9 cellular contexts compared by ENCODE assay signal in the genomic region with DNA sequence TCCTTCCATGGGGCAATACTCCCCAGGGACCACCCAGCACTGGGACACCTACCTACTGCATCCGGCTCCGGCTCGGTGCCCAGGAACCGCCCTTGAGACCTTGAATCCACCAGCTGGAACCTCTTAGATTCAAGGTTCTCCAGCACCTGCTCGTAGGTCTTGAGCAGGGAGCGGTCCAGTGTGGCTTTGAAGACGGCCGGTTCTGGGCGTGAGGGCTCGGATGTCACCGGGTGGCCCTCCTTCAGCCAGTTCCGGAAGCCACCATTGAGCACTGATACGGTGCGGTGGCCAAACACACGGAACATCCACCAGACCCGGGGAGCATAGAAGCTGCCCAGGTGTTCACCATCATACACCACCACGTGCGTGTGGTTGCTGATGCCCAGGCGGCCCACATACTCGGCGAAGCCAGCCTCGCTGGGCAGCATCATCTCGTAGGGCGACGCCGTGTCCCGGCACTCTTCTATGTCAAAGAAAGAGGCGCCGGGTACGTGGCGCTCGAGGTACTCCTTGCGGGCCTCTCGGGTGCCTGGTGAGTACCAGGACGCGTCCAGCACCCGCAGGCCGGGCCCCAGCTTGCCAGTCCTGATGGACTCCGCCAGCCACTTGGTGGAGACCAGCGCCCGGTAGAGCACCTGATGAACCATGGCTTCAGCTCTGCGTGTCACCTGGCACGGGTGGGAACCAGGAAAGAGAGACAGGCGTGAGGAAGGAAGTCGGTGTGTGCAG. TPM values are rescaled to one million over a fixed set of nuclear protein-coding genes. Genes with fewer than 3 reads are reported as not detected.
A peak's percentile ranks its signal among the peaks of the same experiment; 100 is the strongest.
DNase-seq lines count a peak whose midpoint lies in the region; ATAC-seq, FAIRE-seq and TF ChIP-seq lines count a peak whose summit lies in the region.
"Had no signal": no experiment of that assay in that cellular context is flagged by ENCODE, and none has a peak within 500 bp of the region (broad histone marks: within the 10 kb centered on the region; RNA-seq: fewer than 3 reads in every experiment).

No MANE protein-coding gene starts in this region.

- H3K27ac ChIP-seq in caudate nucleus (ENCODE audit: low read depth, low read length), result peak overlapping the region; percentile 88
- peak overlapping the region in 1 of 2 donors; percentile 15 for H3K27ac ChIP-seq in lung (ENCODE audit: low read depth in 1 of 2, low read length in 1 of 2)
- H3K27ac ChIP-seq in tibial artery, result peak overlapping the region; percentile 89 to 93

- peaks cover 0 to 31% of the 10 kb centered on the region in 2 donors for H3K4me1 ChIP-seq in lung (ENCODE audit: control insufficient read depth in 2 of 2, insufficient read depth in 2 of 2, low read length in 2 of 2)
- H3K4me1 ChIP-seq in tibial artery, result peaks cover 0 to 51% (median 35%) of the 10 kb centered on the region in 4 donors

- ATAC-seq in lung (ENCODE audit: insufficient read depth, low FRiP score), result no peak
- no peak for ATAC-seq in GM19035 (IDR thresholded peaks at IDR 0.05; ENCODE audit: unreplicated experiment)
- no peak for ATAC-seq in HG03045 (IDR thresholded peaks at IDR 0.05; ENCODE audit: unreplicated experiment)

- intact Hi-C loops in activated CD4-positive, alpha-beta T cell treated with anti-CD3 and anti-CD28 coated beads, Interleukin-2, amount 10 ng/mL, durations not matched to agents 24 days and 14 days (cut with micrococcal nuclease), result no loop called here
- intact Hi-C loops in tibial artery (cut with DNase I; ENCODE audit: low total_unique reads), result no loop called here

- H3K27me3 ChIP-seq in lung (ENCODE audit: control insufficient read depth, insufficient read depth) (no peaks in the 10 kb centered on the region), tibial artery (no peaks in the 10 kb centered on the region)

- H3K9me3 Mint-ChIP-seq in activated CD4-positive, alpha-beta T cell treated with anti-CD3 and anti-CD28 coated beads, Interleukin-2, amount 10 ng/mL, durations not matched to agents 24 days and 14 days, result no peaks in the 10 kb centered on the region

- H3K4me3 ChIP-seq in lung (peak overlapping the region; percentile 80), tibial artery (peak overlapping the region; percentile 98)

- peaks cover 2% of the 10 kb centered on the region for H3K27me3 Mint-ChIP-seq in activated CD4-positive, alpha-beta T cell treated with anti-CD3 and anti-CD28 coated beads, Interleukin-2, amount 10 ng/mL, durations not matched to agents 24 days and 14 days

- H3K9me3 ChIP-seq in lung (ENCODE audit: control insufficient read depth in 2 of 2, insufficient read depth in 1 of 2, low read length in 1 of 2) (no peaks in the 10 kb centered on the region), tibial artery (no peaks in the 10 kb centered on the region)

- H3K4me1 Mint-ChIP-seq in activated CD4-positive, alpha-beta T cell treated with anti-CD3 and anti-CD28 coated beads, Interleukin-2, amount 10 ng/mL, durations not matched to agents 24 days and 14 days, result peaks cover 16% of the 10 kb centered on the region

- DNase-seq in activated CD4-positive, alpha-beta T cell treated with anti-CD3 and anti-CD28 coated beads, Interleukin-2, amount 10 ng/mL, durations not matched to agents 24 days and 14 days, result no peak
- no peak for DNase-seq in activated CD4-positive, alpha-beta T cell treated with anti-CD3 and anti-CD28 coated beads for 48 hours
- DNase-seq in caudate nucleus (lab: John Stamatoyannopoulos, UW), result peak in 1 of 61 donors; percentile 48
- no peak for DNase-seq in lung (ENCODE audit: low spot score)
- DNase-seq in tibial artery, result no peak
- DNase-seq in HTR-8/SVneo (ENCODE audit: insufficient read length, low spot score), result no peak
- DNase-seq: COR-L47 had no signal

- FAIRE-seq in HTR-8/SVneo (lab: Jason Lieb, UNC), result no peak

- peak overlapping the region; percentile 82 for H3K4me3 Mint-ChIP-seq in activated CD4-positive, alpha-beta T cell treated with anti-CD3 and anti-CD28 coated beads, Interleukin-2, amount 10 ng/mL, durations not matched to agents 24 days and 14 days

- 66 to 79% methylated on average over 45 of the region's 45 CpGs for WGBS in lung, 2 donors

- H3K36me3 ChIP-seq in lung (ENCODE audit: control insufficient read depth in 2 of 2, insufficient read depth in 2 of 2, low read length in 2 of 2) (peaks cover 0 to 10% of the 10 kb centered on the region in 2 donors), tibial artery (peaks cover 0 to 10% (median 0%) of the 10 kb centered on the region in 3 donors)

- no peaks in the 10 kb centered on the region for H3K36me3 Mint-ChIP-seq in activated CD4-positive, alpha-beta T cell treated with anti-CD3 and anti-CD28 coated beads, Interleukin-2, amount 10 ng/mL, durations not matched to agents 24 days and 14 days (ENCODE audit: low read depth)

- H3K27ac Mint-ChIP-seq in activated CD4-positive, alpha-beta T cell treated with anti-CD3 and anti-CD28 coated beads, Interleukin-2, amount 10 ng/mL, durations not matched to agents 24 days and 14 days, result peak overlapping the region; percentile 72

- no peak for TF ChIP-seq CTCF in lung (IDR thresholded peaks at IDR 0.05; ENCODE audit: control extremely low read depth, extremely low read depth)
- no peak for TF ChIP-seq CTCF in tibial artery (IDR thresholded peaks at IDR 0.05)

RNA-seq across cellular contexts. Expression of gene TST, which starts 1.0 kb away (rescaled TPM):
- 5.2 and 5.8 TPM in 2 replicates for total RNA-seq in activated CD4-positive, alpha-beta T cell treated with anti-CD3 and anti-CD28 coated beads, Interleukin-2, amount 10 ng/mL, durations not matched to agents 24 days and 14 days
- total RNA-seq in lung, result 10 to 100 TPM; 30.2 to 63.7 TPM
- 100 to 1,000 TPM in 1 of 2 donors, 10 to 100 TPM in 1; 49.8 to 107 TPM for polyA plus RNA-seq in lung

RNA-seq across cellular contexts. Expression of gene MPST, which starts 1.3 kb away (rescaled TPM):
- 21.0 and 21.1 TPM in 2 replicates for total RNA-seq in activated CD4-positive, alpha-beta T cell treated with anti-CD3 and anti-CD28 coated beads, Interleukin-2, amount 10 ng/mL, durations not matched to agents 24 days and 14 days
- 10 to 100 TPM; 59.2 to 72.6 TPM for total RNA-seq in lung
- polyA plus RNA-seq in lung, result 100 to 1,000 TPM in 1 of 2 donors, 10 to 100 TPM in 1; 70.7 to 247 TPM

RNA-seq across cellular contexts. Expression of gene KCTD17, which starts 33.3 kb away (rescaled TPM):
- total RNA-seq in activated CD4-positive, alpha-beta T cell treated with anti-CD3 and anti-CD28 coated beads, Interleukin-2, amount 10 ng/mL, durations not matched to agents 24 days and 14 days, result 63.2 and 66.5 TPM in 2 replicates
- total RNA-seq in lung, result 10 to 100 TPM in 1 of 2 donors, 1 to 10 TPM in 1; 9.7 to 26.0 TPM
- 10 to 100 TPM; 15.1 to 21.6 TPM for polyA plus RNA-seq in lung
